20 cellular contexts compared by ENCODE assay signal in genomic region chr1:16605532-16605931, GRCh38. TPM values are rescaled to one million over a fixed set of nuclear protein-coding genes. Genes with fewer than 3 reads are reported as not detected.
DNase-seq lines count a peak whose midpoint lies in the region; ATAC-seq and TF ChIP-seq lines count a peak whose summit lies in the region.
"Had no signal": no experiment of that assay in that cellular context is flagged by ENCODE, and none has a peak within 500 bp of the region (broad histone marks: within the 10 kb centered on the region; RNA-seq: fewer than 3 reads in every experiment).

No MANE protein-coding gene starts in this region.

- intact Hi-C loops in prostate gland (cut with DNase I), result no loop called here

- ATAC-seq in SK-N-SH treated with all-trans-retinoic acid at 6 μM for 48 hours, result peak; percentile 80
- no peak for ATAC-seq in GM18861 (IDR thresholded peaks at IDR 0.05; ENCODE audit: unreplicated experiment)
- ATAC-seq in HG02642 (IDR thresholded peaks at IDR 0.05; ENCODE audit: poor library complexity, unreplicated experiment), result no peak
- ATAC-seq: lower lobe of right lung; stimulated activated memory B cell treated with anti-CD40 and anti-IgM and Interleukin-4, amounts not matched to agents 10 μg/mL and 1 μg/mL and 100 μg/mL, for 72 hours had no signal

- DNase-seq in EH (ENCODE audit: low read depth) (peak; percentile 40), fibroblast of villous mesenchyme (ENCODE audit: low read depth) (peak; percentile 35), prostate gland (ENCODE audit: low spot score) (peak; percentile 7), T-helper 9 cell (no peak)
- DNase-seq in stimulated activated CD4-positive, alpha-beta T cell treated with anti-CD3 and anti-CD28 coated beads, Interleukin-12 subunit alpha, Interleukin-12 subunit beta, amount 100 ng/mL, for 4 hours, result no peak
- DNase-seq: activated CD4-positive, alpha-beta T cell treated with anti-CD3 and anti-CD28 coated beads, Interleukin-2, amount 50 U/mL, for 48 hours; activated naive CD4-positive, alpha-beta T cell treated with Interleukin-2 at 50 U/mL for 16 hours; activated T-cell treated with anti-CD3 and anti-CD28 coated beads, Interleukin-2, amount 50 U/mL, for 1 hour; DMS 273 treated with DMSO at 0.1 percent for 48 hours; effector CD8-positive, alpha-beta T cell; GDM1; lower lobe of right lung; MV-4-11; NCI-H187 treated with DMSO at 0.1 percent for 48 hours; NCI-H2227 treated with DMSO at 0.1 percent for 48 hours had no signal

- no peaks in the 10 kb centered on the region for H3K4me1 ChIP-seq in prostate gland (replicated peaks)
- H3K4me1 ChIP-seq: lower lobe of right lung had no signal

- H3K27me3 ChIP-seq in prostate gland (replicated peaks; ENCODE audit: insufficient read depth), result no peaks in the 10 kb centered on the region

- H3K4me3 ChIP-seq in fibroblast of villous mesenchyme (ENCODE audit: low read depth, low read length) (no peak overlapping the region), prostate gland (no peak overlapping the region)
- H3K4me3 ChIP-seq: lower lobe of right lung, PC-9 had no signal

- H3K27ac ChIP-seq in prostate gland, result no peak overlapping the region
- H3K27ac ChIP-seq: lower lobe of right lung, PC-9 had no signal

- TF ChIP-seq POLR2A in prostate gland (IDR thresholded peaks at IDR 0.05), result no peak

- H3K9me3 ChIP-seq in prostate gland, result no peaks in the 10 kb centered on the region
- H3K9me3 ChIP-seq: lower lobe of right lung had no signal

- TF ChIP-seq CTCF in fibroblast of villous mesenchyme (IDR thresholded peaks at IDR 0.05; ENCODE audit: insufficient read depth, low read depth, low read length), result no peak
- no peak for TF ChIP-seq CTCF in prostate gland (IDR thresholded peaks at IDR 0.05)

- 89% methylated on average over 5 of the region's 5 CpGs for WGBS in prostate gland

- H3K36me3 ChIP-seq in prostate gland, result no peaks in the 10 kb centered on the region

TF ChIP-seq in SK-N-SH treated with all-trans-retinoic acid at 6 μM for 48 hours, 23 proteins besides CTCF, POLR2A, EP300 and RAD21:
- TF ChIP-seq PPARA (CRISPR knock-in tag; IDR thresholded peaks at IDR 0.05; ENCODE audit: borderline replicate concordance) (no peak), ESRRG (CRISPR knock-in tag; IDR thresholded peaks at IDR 0.05) (no peak), PATZ1 (CRISPR knock-in tag; IDR thresholded peaks at IDR 0.05; ENCODE audit: borderline replicate concordance) (0 out of 2 replicates have a peak, but pooled peaks have one; percentile 23), ISL1 (CRISPR knock-in tag; IDR thresholded peaks at IDR 0.05) (peak; percentile 64)

RNA-seq across cellular contexts. Expression of gene NBPF1, which starts 7.8 kb away (rescaled TPM):
- total RNA-seq in fibroblast of villous mesenchyme (52.2 and 60.9 TPM in 2 replicates), prostate gland (10 to 100 TPM; 29.9 to 58.6 TPM)

Comparison
In these comparisons a context has a peak if more than half of its experiments do, and no peak if none do; other contexts are left out.
1. DNase-seq: peak in EH (single experiment), fibroblast of villous mesenchyme (single experiment) and prostate gland (single experiment); none in stimulated activated CD4-positive, alpha-beta T cell treated with anti-CD3 and anti-CD28 coated beads, Interleukin-12 subunit alpha, Interleukin-12 subunit beta, amount 100 ng/mL, for 4 hours (single experiment) and T-helper 9 cell (single experiment).